Comparison of ENCODE assay signal across 8 cellular contexts in genomic region chr2:169694894-169695260, GRCh38. TPM values are rescaled to one million over a fixed set of nuclear protein-coding genes. Genes with fewer than 3 reads are reported as not detected.
DNase-seq lines count a peak whose midpoint lies in the region; ATAC-seq and TF ChIP-seq lines count a peak whose summit lies in the region.

No MANE protein-coding gene starts in this region.

- H3K4me3 ChIP-seq in BLaER1 (peak overlapping the region; percentile 79), Karpas-422 (ENCODE audit: low read length) (peak overlapping the region; percentile 82)

- H3K36me3 Mint-ChIP-seq in dendritic cell treated with granulocyte-macrophage colony-stimulating factor and Interleukin-4, amounts not matched to agents 40 ng/mL and 50 ng/mL, for 4 days (ENCODE audit: low read depth), result no peaks in the 10 kb centered on the region
- peaks cover 26% of the 10 kb centered on the region for H3K36me3 Mint-ChIP-seq in nephron (ENCODE audit: low read depth)

- 0 out of 2 replicates have a peak, but pooled peaks cover 11% of the 10 kb centered on the region for H3K9me3 ChIP-seq in BLaER1
- peaks cover 13% of the 10 kb centered on the region for H3K9me3 ChIP-seq in Karpas-422 (ENCODE audit: low read length)

- H3K36me3 ChIP-seq in BLaER1 (peaks cover 7% of the 10 kb centered on the region), Karpas-422 (ENCODE audit: insufficient read depth, low read length) (peaks cover 6% of the 10 kb centered on the region)

- no peaks in the 10 kb centered on the region for H4K20me1 ChIP-seq in BLaER1
- no peaks in the 10 kb centered on the region for H4K20me1 ChIP-seq in Karpas-422 (ENCODE audit: insufficient read depth, low read depth, low read length)

- peaks cover 20% of the 10 kb centered on the region for H3K79me2 ChIP-seq in Karpas-422 (ENCODE audit: low read length)

- H2AFZ ChIP-seq in Karpas-422 (ENCODE audit: low read length), result peak overlapping the region; percentile 91

- H3K27ac Mint-ChIP-seq in dendritic cell treated with granulocyte-macrophage colony-stimulating factor and Interleukin-4, amounts not matched to agents 40 ng/mL and 50 ng/mL, for 4 days, result peak overlapping the region; percentile 77
- H3K27ac Mint-ChIP-seq in nephron, result peak overlapping the region; percentile 69 to 91 (median 88)

- no peaks in the 10 kb centered on the region for H3K9me2 ChIP-seq in Karpas-422 (replicated peaks; ENCODE audit: insufficient read depth, low read length)

- H3K4me3 Mint-ChIP-seq in dendritic cell treated with granulocyte-macrophage colony-stimulating factor and Interleukin-4, amounts not matched to agents 40 ng/mL and 50 ng/mL, for 4 days, result peak overlapping the region; percentile 79
- peak overlapping the region; percentile 91 to 94 (median 91) for H3K4me3 Mint-ChIP-seq in nephron

- H3K27ac ChIP-seq in BLaER1 (peak overlapping the region; percentile 64), Karpas-422 (ENCODE audit: low read length) (peak overlapping the region; percentile 20)

- H3K9ac ChIP-seq in BLaER1, result peak overlapping the region; percentile 83
- peak overlapping the region; percentile 81 for H3K9ac ChIP-seq in Karpas-422 (ENCODE audit: low read length)

- DNase-seq in Karpas-422 (peak; percentile 47), anterior cingulate cortex (lab: John Stamatoyannopoulos, UW) (no peak), NAMALWA (ENCODE audit: low spot score) (no peak)
- no peak for DNase-seq in stimulated activated CD4-positive, alpha-beta T cell treated with anti-CD3 and anti-CD28 coated beads, Interleukin-4, amount 100 ng/mL, for 24 hours

- ATAC-seq in GM19035 (IDR thresholded peaks at IDR 0.05; ENCODE audit: unreplicated experiment), result no peak

- H3K4me2 ChIP-seq in BLaER1 (peak overlapping the region; percentile 86), Karpas-422 (ENCODE audit: low read depth, low read length, poor library complexity, severe bottlenecking) (peak overlapping the region; percentile 95)

- H3K27me3 Mint-ChIP-seq in dendritic cell treated with granulocyte-macrophage colony-stimulating factor and Interleukin-4, amounts not matched to agents 40 ng/mL and 50 ng/mL, for 4 days, result peaks cover 9% of the 10 kb centered on the region
- no peaks in the 10 kb centered on the region for H3K27me3 Mint-ChIP-seq in nephron (ENCODE audit: low read depth)

- intact Hi-C loops in dendritic cell treated with granulocyte-macrophage colony-stimulating factor and Interleukin-4, amounts not matched to agents 40 ng/mL and 50 ng/mL, for 4 days (cut with micrococcal nuclease), result loop anchor here (2.0 kb wide), 2 partner anchors 104 to 110 kb away; partner anchors contain the start of genes PPIG and SSB

- H3K27me3 ChIP-seq in BLaER1 (no peaks in the 10 kb centered on the region), Karpas-422 (ENCODE audit: low read length) (no peaks in the 10 kb centered on the region; the same call in 1 of the 2 replicates)

- H3K4me1 Mint-ChIP-seq in dendritic cell treated with granulocyte-macrophage colony-stimulating factor and Interleukin-4, amounts not matched to agents 40 ng/mL and 50 ng/mL, for 4 days (ENCODE audit: low read depth), result peaks cover 10% of the 10 kb centered on the region
- peaks cover 12% of the 10 kb centered on the region for H3K4me1 Mint-ChIP-seq in nephron

- no peak for TF ChIP-seq CTCF in nephron (IDR thresholded peaks at IDR 0.05; ENCODE audit: unreplicated experiment in 3 of 3)

- peaks cover 9% of the 10 kb centered on the region for H3K9me3 Mint-ChIP-seq in dendritic cell treated with granulocyte-macrophage colony-stimulating factor and Interleukin-4, amounts not matched to agents 40 ng/mL and 50 ng/mL, for 4 days
- H3K9me3 Mint-ChIP-seq in nephron, result peaks cover 10% of the 10 kb centered on the region

- peaks cover 18% of the 10 kb centered on the region for H3K4me1 ChIP-seq in BLaER1
- H3K4me1 ChIP-seq in Karpas-422 (ENCODE audit: low read length), result peaks cover 23% of the 10 kb centered on the region

RNA-seq across cellular contexts. Expression of gene PHOSPHO2, which starts 0.6 kb away (rescaled TPM):
- 4.6 and 13.0 TPM in 2 replicates for total RNA-seq in Karpas-422 (2014; rRNA removed; shearing (Covaris generic); ENCODE audit: low replicate concordance)

RNA-seq across cellular contexts. Expression of gene CFAP210, which starts 0.7 kb away (rescaled TPM):
- total RNA-seq in Karpas-422 (2014; rRNA removed; shearing (Covaris generic); ENCODE audit: low replicate concordance), result 0.07 and 0.18 TPM in 2 replicates

RNA-seq across cellular contexts. Expression of gene KLHL23, which starts 38.8 kb away (rescaled TPM):
- total RNA-seq in Karpas-422 (2014; rRNA removed; shearing (Covaris generic); ENCODE audit: low replicate concordance), result 24.5 and 30.7 TPM in 2 replicates
